ENCODE assay signal across 8 cellular contexts in genomic region chr13:94596575-94596971, GRCh38.
DNase-seq lines count a peak whose midpoint lies in the region; ATAC-seq and TF ChIP-seq lines count a peak whose summit lies in the region.

No MANE protein-coding gene starts in this region.

- peak overlapping the region; percentile 82 for H2AFZ ChIP-seq in Loucy (ENCODE audit: low read length)

- TF ChIP-seq CTCF in AG09309 (IDR thresholded peaks at IDR 0.05; ENCODE audit: control insufficient read depth, insufficient read depth, low read depth, low read length, missing control alignments), result no peak
- TF ChIP-seq CTCF in Loucy (conservative IDR thresholded peaks at IDR 0.05; ENCODE audit: low read length), result no peak
- no peak for TF ChIP-seq CTCF in nephron progenitor cell (IDR thresholded peaks at IDR 0.05)

- no peak for ATAC-seq in HG03175 (IDR thresholded peaks at IDR 0.05; ENCODE audit: unreplicated experiment)

- H3K36me3 ChIP-seq in Loucy (ENCODE audit: insufficient read depth, low read length), result peaks cover 6% of the 10 kb centered on the region; the same call in 1 of the 2 replicates
- H3K36me3 ChIP-seq in effector memory CD4-positive, alpha-beta T cell (ENCODE audit: control insufficient read depth, insufficient read depth, low read length), result peaks cover 6% of the 10 kb centered on the region

- peak overlapping the region; percentile 86 for H3K4me2 ChIP-seq in Loucy (ENCODE audit: low read depth, low read length, poor library complexity, severe bottlenecking)

- H3K4me1 Mint-ChIP-seq in nephron progenitor cell, result peaks cover 27% of the 10 kb centered on the region

- peaks cover 19% of the 10 kb centered on the region for H4K20me1 ChIP-seq in Loucy (ENCODE audit: insufficient read depth, low read length, poor library complexity, severe bottlenecking)

- H3K4me3 ChIP-seq in AG09309 (ENCODE audit: control insufficient read depth, low read depth, low read length) (peak overlapping the region; percentile 93), Loucy (ENCODE audit: low read length, poor library complexity, severe bottlenecking) (peak overlapping the region; percentile 94)
- peak overlapping the region; percentile 75 for H3K4me3 ChIP-seq in effector memory CD4-positive, alpha-beta T cell (ENCODE audit: insufficient read depth, low read depth, low read length, poor library complexity, severe bottlenecking)

- H3K4me1 ChIP-seq in Loucy (ENCODE audit: insufficient read depth, low read length, poor library complexity, severe bottlenecking), result peaks cover 39% of the 10 kb centered on the region
- H3K4me1 ChIP-seq in effector memory CD4-positive, alpha-beta T cell (ENCODE audit: control insufficient read depth, insufficient read depth, low read length, poor library complexity, severe bottlenecking), result peaks cover 8% of the 10 kb centered on the region

- no peak overlapping the region for H3K27ac Mint-ChIP-seq in nephron progenitor cell

- H3F3A ChIP-seq in Loucy (ENCODE audit: low read depth), result no peaks in the 10 kb centered on the region; the same call in 1 of the 2 replicates

- H3K9ac ChIP-seq in Loucy (ENCODE audit: low read depth, low read length, poor library complexity, severe bottlenecking), result peak overlapping the region; percentile 91

- H3K27ac ChIP-seq in effector memory CD4-positive, alpha-beta T cell (ENCODE audit: insufficient read depth, low read length, poor library complexity, severe bottlenecking), result no peak overlapping the region

- H3K9me3 Mint-ChIP-seq in nephron progenitor cell, result peaks cover 25% of the 10 kb centered on the region

- H3K36me3 Mint-ChIP-seq in nephron progenitor cell (ENCODE audit: low read depth), result peaks cover 18% of the 10 kb centered on the region

- peak overlapping the region; percentile 95 for H3K4me3 Mint-ChIP-seq in nephron progenitor cell

- no peak for DNase-seq in AG09309 (ENCODE audit: low read depth)
- DNase-seq in effector memory CD4-positive, alpha-beta T cell, result no peak
- no peak for DNase-seq in nephron progenitor cell
- no peak for DNase-seq in DMS79 treated with DMSO at 0.1 percent for 48 hours (lab: John Stamatoyannopoulos, UW)
- DNase-seq in AG08395 (ENCODE audit: low spot score), result no peak
- DNase-seq in LoVo (ENCODE audit: low spot score), result no peak

- peaks cover 8% of the 10 kb centered on the region for H3K27me3 Mint-ChIP-seq in nephron progenitor cell (ENCODE audit: low read depth, poor library complexity)

- H3K79me2 ChIP-seq in Loucy (ENCODE audit: insufficient read depth, low read length), result peaks cover 41% of the 10 kb centered on the region

- H3K9me3 ChIP-seq in Loucy (ENCODE audit: insufficient read depth, low read depth, low read length), result no peaks in the 10 kb centered on the region
- no peaks in the 10 kb centered on the region for H3K9me3 ChIP-seq in effector memory CD4-positive, alpha-beta T cell (ENCODE audit: control insufficient read depth, low read length)

- H3K27me3 ChIP-seq in Loucy (ENCODE audit: insufficient read depth, low read length, poor library complexity, severe bottlenecking), result no peaks in the 10 kb centered on the region
- H3K27me3 ChIP-seq in effector memory CD4-positive, alpha-beta T cell (replicated peaks; ENCODE audit: control insufficient read depth, insufficient read depth, low read length, poor library complexity, severe bottlenecking), result no peaks in the 10 kb centered on the region

- H3K9me2 ChIP-seq in Loucy (replicated peaks; ENCODE audit: low read depth, low read length), result no peaks in the 10 kb centered on the region
